20 cellular contexts compared by ENCODE assay signal in the genomic region with DNA sequence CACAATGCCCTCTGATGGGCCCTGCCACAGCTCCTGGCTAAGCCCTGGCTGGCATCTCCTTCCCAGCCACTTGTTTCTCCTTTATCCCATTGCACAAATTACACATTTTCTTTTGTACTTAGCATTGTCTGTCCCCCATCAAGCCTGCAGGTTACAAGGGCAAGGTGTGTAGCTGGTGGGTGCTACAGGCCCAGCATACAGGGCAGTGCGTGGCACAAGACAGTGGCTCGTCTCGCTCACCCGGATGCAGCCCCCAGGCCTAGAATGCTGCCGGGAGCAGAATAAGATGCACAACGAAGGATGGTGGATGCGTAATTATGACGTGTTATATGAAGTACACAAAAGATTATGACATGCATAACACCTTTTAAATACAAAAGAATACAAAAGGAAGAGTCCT.
"Had no signal": no experiment of that assay in that cellular context is flagged by ENCODE, and none has a peak within 500 bp of the region (broad histone marks: within the 10 kb centered on the region; RNA-seq: fewer than 3 reads in every experiment).

No MANE protein-coding gene starts in this region.

- H3K4me3 Mint-ChIP-seq: activated CD4-positive, alpha-beta memory T cell treated with anti-CD3 and anti-CD28 coated beads for 36 hours; activated naive CD8-positive, alpha-beta T cell treated with anti-CD3 and anti-CD28 coated beads, Interleukin-2, amount 10 ng/mL, durations not matched to agents 7 days and 5 days; memory B cell; WTC11 had no signal

- H3K27me3 Mint-ChIP-seq: activated CD4-positive, alpha-beta memory T cell treated with anti-CD3 and anti-CD28 coated beads for 36 hours; activated naive CD8-positive, alpha-beta T cell treated with anti-CD3 and anti-CD28 coated beads, Interleukin-2, amount 10 ng/mL, durations not matched to agents 7 days and 5 days; memory B cell; naive B cell had no signal

- H3K9me3 Mint-ChIP-seq: activated CD4-positive, alpha-beta memory T cell treated with anti-CD3 and anti-CD28 coated beads for 36 hours had no signal

- ATAC-seq: body of pancreas, mucosa of descending colon, WTC11 had no signal

- H3K27ac Mint-ChIP-seq: activated CD4-positive, alpha-beta memory T cell treated with anti-CD3 and anti-CD28 coated beads for 36 hours; activated naive CD8-positive, alpha-beta T cell treated with anti-CD3 and anti-CD28 coated beads, Interleukin-2, amount 10 ng/mL, durations not matched to agents 7 days and 5 days; memory B cell had no signal

- DNase-seq: activated CD4-positive, alpha-beta memory T cell treated with anti-CD3 and anti-CD28 coated beads for 36 hours; activated CD4-positive, alpha-beta T cell treated with anti-CD3 and anti-CD28 coated beads for 4 hours; activated naive CD8-positive, alpha-beta T cell treated with anti-CD3 and anti-CD28 coated beads, Interleukin-2, amount 10 ng/mL, durations not matched to agents 7 days and 5 days; activated T-cell treated with anti-CD3 and anti-CD28 coated beads for 4 hours; amygdala; caudate nucleus; colonic mucosa; erythroblast; kidney glomerular epithelial cell; mucosa of descending colon; naive B cell; nucleus accumbens; SJCRH30; stimulated activated naive CD4-positive, alpha-beta T cell treated with Interleukin-2 at 50 U/mL for 16 hours; substantia nigra; transverse colon; uterus had no signal
